In the genomic region with DNA sequence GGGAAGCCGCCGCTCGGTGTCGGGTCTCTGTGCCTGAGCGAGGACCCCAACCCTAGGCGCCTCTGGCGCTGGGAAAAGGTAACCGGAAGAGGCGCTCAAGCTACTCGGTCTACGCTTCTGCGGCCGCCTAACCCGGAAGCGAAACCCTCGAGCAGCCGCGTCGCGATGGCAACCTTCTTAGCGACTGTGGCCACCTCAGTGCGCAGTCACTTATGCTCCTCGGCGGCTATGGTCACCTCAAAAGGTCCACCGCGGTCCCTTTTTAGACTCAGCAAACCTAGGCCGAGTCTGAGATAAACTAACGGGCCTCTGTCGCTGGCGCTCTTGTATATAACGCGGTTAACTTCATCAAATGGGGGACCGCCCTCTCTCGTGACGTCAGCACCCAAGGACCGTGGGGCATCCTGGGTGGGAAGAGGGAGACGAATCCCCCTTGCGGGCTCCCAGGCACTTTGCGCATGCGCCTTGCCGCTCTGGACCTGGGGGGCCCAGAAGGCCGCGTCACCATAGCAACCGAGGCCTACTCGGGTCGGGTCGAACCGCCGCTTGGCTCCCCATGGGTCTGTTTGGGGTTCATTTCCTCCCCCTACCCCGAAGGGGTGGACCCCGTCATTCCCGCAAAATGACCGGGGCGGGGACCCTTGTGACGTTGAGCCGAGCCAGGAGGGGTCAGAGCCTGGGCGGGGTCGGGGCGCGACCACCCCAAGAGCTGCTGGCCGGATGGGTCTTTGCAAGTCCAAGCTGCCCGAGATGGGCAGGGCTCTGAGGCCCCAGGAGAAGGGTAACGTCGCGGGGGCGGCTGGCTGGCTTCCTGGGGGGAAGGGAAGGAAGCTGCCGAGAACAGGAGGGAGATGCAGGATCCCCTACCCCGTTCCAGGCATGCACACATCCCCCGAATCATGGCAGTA, we compare ENCODE assay signal across 1 cellular context.
TF ChIP-seq lines count a peak whose summit lies in the region.

GTF2F1 (minus strand) TSS at position 91 of the 908 bp plus-strand sequence. CDS start 169 bp downstream, outside the sequence.

TF ChIP-seq in SK-N-SH, 30 proteins besides CTCF, POLR2A, EP300 and RAD21 (continued from another document):
- TF ChIP-seq RFX5 (IDR thresholded peaks at IDR 0.05; ENCODE audit: low read length) = no peak
- 0 out of 2 replicates have a peak, but pooled peaks have one; percentile 35 for TF ChIP-seq TAF1 (IDR thresholded peaks at IDR 0.05; ENCODE audit: borderline replicate concordance, low read depth, low read length)
- TF ChIP-seq SMC3 (IDR thresholded peaks at IDR 0.05; ENCODE audit: low read depth, low read length) = no peak
- TF ChIP-seq, protein P1, sequence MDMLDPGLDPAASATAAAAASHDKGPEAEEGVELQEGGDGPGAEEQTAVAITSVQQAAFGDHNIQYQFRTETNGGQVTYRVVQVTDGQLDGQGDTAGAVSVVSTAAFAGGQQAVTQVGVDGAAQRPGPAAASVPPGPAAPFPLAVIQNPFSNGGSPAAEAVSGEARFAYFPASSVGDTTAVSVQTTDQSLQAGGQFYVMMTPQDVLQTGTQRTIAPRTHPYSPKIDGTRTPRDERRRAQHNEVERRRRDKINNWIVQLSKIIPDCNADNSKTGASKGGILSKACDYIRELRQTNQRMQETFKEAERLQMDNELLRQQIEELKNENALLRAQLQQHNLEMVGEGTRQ (IDR thresholded peaks at IDR 0.05; ENCODE audit: borderline replicate concordance, low read depth, low read length) = no peak
- TF ChIP-seq YY1 (IDR thresholded peaks at IDR 0.05; ENCODE audit: low read depth) = peak; percentile 35; the same call in 1 of the 2 replicates
- TF ChIP-seq JUND (IDR thresholded peaks at IDR 0.05) = no peak
- no peak for TF ChIP-seq RCOR1 (IDR thresholded peaks at IDR 0.05; ENCODE audit: low read length)
- no peak for TF ChIP-seq FOSL2 (IDR thresholded peaks at IDR 0.05; ENCODE audit: borderline replicate concordance, low read depth)
- TF ChIP-seq POLR2AphosphoS5 (IDR thresholded peaks at IDR 0.05; ENCODE audit: low read depth, low read length) = peak; percentile 70; the same call in 1 of the 2 replicates
- TF ChIP-seq ZBTB33 (IDR thresholded peaks at IDR 0.05; ENCODE audit: borderline replicate concordance, low read depth) = no peak
- no peak for TF ChIP-seq RXRA (IDR thresholded peaks at IDR 0.05; ENCODE audit: borderline replicate concordance, low read depth)
- TF ChIP-seq FOXM1 (IDR thresholded peaks at IDR 0.05; ENCODE audit: low read depth) = no peak
- peak; percentile 86 for TF ChIP-seq ELF1 (IDR thresholded peaks at IDR 0.05)
- TF ChIP-seq MEF2A (IDR thresholded peaks at IDR 0.05; ENCODE audit: borderline replicate concordance, low read depth) = no peak
- peak; percentile 81; the same call in 1 of the 2 replicates for TF ChIP-seq SIN3A (IDR thresholded peaks at IDR 0.05; ENCODE audit: borderline replicate concordance, low read depth, low read length)
- peak; percentile 83 for TF ChIP-seq CHD2 (IDR thresholded peaks at IDR 0.05; ENCODE audit: low read length, partially characterized antibody)
- no peak for TF ChIP-seq NFIC (IDR thresholded peaks at IDR 0.05; ENCODE audit: borderline replicate concordance)
- TF ChIP-seq MXI1 (IDR thresholded peaks at IDR 0.05; ENCODE audit: low read depth, low read length) = peak; percentile 73
- TF ChIP-seq FOXJ3 (CRISPR knock-in tag; IDR thresholded peaks at IDR 0.05) = no peak
